In the genomic region with DNA sequence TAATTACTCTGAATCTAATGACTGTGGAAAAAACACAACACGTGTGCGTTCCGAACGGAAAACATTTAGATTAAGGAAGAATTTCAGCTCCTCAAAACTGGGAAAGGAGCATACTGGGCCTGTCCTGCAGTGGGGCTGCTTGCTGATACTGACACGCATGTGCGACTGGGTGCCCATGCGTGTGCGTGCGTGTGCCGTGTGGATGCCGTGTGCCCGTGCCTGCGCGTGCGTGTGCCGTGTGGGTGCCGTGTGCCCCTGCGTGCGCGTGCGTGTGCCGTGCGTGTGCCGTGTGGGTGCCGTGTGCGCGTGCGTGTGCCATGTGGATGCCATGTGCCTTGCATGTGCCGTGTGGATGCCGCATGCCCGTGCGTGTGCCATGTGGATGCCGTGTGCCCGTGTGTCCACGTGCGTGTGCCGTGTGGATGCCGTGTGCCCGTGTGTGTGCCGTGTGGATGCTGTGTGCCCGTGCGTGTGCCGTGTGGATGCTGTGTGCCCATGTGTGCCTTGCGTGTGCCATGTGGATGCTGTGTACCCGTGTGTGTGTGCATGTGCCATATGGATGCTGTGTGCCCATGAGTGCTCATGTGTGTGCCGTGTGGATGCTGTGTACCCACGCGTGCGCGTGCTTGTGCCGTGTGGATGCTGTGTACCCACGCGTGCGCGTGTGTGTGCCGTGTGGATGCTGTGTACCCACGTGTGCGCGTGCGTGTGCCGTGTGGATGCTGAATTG, we compare ENCODE assay signal across 1 cellular context.
TF ChIP-seq lines count a peak whose summit lies in the region.

No MANE protein-coding gene starts in this region.

TF ChIP-seq in HCT116, 20 proteins besides CTCF, POLR2A, EP300 and RAD21 (continued from another document):
- TF ChIP-seq, protein P1, sequence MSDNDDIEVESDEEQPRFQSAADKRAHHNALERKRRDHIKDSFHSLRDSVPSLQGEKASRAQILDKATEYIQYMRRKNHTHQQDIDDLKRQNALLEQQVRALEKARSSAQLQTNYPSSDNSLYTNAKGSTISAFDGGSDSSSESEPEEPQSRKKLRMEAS (IDR thresholded peaks at IDR 0.05) = no peak
- TF ChIP-seq, protein P2, sequence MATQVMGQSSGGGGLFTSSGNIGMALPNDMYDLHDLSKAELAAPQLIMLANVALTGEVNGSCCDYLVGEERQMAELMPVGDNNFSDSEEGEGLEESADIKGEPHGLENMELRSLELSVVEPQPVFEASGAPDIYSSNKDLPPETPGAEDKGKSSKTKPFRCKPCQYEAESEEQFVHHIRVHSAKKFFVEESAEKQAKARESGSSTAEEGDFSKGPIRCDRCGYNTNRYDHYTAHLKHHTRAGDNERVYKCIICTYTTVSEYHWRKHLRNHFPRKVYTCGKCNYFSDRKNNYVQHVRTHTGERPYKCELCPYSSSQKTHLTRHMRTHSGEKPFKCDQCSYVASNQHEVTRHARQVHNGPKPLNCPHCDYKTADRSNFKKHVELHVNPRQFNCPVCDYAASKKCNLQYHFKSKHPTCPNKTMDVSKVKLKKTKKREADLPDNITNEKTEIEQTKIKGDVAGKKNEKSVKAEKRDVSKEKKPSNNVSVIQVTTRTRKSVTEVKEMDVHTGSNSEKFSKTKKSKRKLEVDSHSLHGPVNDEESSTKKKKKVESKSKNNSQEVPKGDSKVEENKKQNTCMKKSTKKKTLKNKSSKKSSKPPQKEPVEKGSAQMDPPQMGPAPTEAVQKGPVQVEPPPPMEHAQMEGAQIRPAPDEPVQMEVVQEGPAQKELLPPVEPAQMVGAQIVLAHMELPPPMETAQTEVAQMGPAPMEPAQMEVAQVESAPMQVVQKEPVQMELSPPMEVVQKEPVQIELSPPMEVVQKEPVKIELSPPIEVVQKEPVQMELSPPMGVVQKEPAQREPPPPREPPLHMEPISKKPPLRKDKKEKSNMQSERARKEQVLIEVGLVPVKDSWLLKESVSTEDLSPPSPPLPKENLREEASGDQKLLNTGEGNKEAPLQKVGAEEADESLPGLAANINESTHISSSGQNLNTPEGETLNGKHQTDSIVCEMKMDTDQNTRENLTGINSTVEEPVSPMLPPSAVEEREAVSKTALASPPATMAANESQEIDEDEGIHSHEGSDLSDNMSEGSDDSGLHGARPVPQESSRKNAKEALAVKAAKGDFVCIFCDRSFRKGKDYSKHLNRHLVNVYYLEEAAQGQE (IDR thresholded peaks at IDR 0.05; ENCODE audit: low read depth) = no peak
- TF ChIP-seq EZH2phosphoT487 (IDR thresholded peaks at IDR 0.05; ENCODE audit: borderline replicate concordance) = no peak
- TF ChIP-seq, protein P3, sequence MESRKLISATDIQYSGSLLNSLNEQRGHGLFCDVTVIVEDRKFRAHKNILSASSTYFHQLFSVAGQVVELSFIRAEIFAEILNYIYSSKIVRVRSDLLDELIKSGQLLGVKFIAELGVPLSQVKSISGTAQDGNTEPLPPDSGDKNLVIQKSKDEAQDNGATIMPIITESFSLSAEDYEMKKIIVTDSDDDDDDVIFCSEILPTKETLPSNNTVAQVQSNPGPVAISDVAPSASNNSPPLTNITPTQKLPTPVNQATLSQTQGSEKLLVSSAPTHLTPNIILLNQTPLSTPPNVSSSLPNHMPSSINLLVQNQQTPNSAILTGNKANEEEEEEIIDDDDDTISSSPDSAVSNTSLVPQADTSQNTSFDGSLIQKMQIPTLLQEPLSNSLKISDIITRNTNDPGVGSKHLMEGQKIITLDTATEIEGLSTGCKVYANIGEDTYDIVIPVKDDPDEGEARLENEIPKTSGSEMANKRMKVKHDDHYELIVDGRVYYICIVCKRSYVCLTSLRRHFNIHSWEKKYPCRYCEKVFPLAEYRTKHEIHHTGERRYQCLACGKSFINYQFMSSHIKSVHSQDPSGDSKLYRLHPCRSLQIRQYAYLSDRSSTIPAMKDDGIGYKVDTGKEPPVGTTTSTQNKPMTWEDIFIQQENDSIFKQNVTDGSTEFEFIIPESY (IDR thresholded peaks at IDR 0.05; ENCODE audit: extremely low read depth, insufficient replicate concordance, low read length) = no peak
- TF ChIP-seq POLR2AphosphoS5 (IDR thresholded peaks at IDR 0.05; ENCODE audit: low read depth, low read length) = no peak
- no peak for TF ChIP-seq CEBPB (IDR thresholded peaks at IDR 0.05; ENCODE audit: low read depth)
- TF ChIP-seq EZH2 (IDR thresholded peaks at IDR 0.05) = no peak
- TF ChIP-seq CBX3 (IDR thresholded peaks at IDR 0.05; ENCODE audit: low read depth) = no peak
- no peak for TF ChIP-seq JUND (IDR thresholded peaks at IDR 0.05)
- no peak for TF ChIP-seq TCF7L2 (IDR thresholded peaks at IDR 0.05; ENCODE audit: borderline replicate concordance, extremely low read depth, insufficient read depth, insufficient read length)
- TF ChIP-seq SIN3A (IDR thresholded peaks at IDR 0.05; ENCODE audit: low read depth) = no peak
- no peak for TF ChIP-seq ZFX (IDR thresholded peaks at IDR 0.05)
- no peak for TF ChIP-seq EGR1 (IDR thresholded peaks at IDR 0.05; ENCODE audit: low read depth)
- no peak for TF ChIP-seq ELF1 (IDR thresholded peaks at IDR 0.05; ENCODE audit: borderline replicate concordance, low read depth)
- no peak for TF ChIP-seq FOSL1 (IDR thresholded peaks at IDR 0.05; ENCODE audit: low read depth)
